In the genomic region with DNA sequence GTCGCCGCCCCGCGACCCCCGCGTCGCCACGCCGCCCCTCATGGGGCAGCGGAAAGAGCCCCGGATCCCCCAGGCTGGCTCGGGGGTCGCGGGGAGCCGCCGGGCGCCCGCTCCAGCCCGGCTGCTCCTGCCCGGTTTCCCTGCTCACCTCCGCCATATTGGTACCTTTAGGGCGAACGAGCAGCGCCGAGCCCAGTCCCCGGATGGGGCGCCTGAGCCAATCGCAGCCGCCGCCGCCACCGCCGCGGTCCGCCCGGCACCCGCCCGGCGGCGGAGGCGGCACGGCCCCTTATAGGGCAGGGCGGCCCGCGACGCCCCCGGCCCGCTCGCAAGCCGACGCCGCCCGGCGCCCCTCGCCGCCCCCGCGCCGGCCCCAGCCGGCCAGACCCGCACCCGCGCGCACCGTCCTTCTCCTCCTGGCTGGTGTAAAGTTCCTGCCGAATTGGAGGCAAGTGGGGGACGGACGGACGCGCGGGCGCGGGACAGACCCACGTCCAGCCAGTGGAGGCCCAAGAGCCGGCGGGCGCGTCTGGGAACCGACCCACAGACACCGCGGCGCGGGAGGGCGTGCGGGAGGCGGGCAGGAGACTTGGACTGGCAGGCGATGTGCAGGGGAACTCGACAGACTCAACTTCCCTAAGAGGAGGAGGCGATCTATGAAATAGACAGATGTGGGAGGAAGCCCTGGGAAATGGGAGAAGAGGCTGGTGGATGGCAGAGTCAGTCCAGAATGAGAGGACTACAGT, we compare ENCODE assay signal across 1 cellular context.
TF ChIP-seq lines count a peak whose summit lies in the region.

A gene with protein sequence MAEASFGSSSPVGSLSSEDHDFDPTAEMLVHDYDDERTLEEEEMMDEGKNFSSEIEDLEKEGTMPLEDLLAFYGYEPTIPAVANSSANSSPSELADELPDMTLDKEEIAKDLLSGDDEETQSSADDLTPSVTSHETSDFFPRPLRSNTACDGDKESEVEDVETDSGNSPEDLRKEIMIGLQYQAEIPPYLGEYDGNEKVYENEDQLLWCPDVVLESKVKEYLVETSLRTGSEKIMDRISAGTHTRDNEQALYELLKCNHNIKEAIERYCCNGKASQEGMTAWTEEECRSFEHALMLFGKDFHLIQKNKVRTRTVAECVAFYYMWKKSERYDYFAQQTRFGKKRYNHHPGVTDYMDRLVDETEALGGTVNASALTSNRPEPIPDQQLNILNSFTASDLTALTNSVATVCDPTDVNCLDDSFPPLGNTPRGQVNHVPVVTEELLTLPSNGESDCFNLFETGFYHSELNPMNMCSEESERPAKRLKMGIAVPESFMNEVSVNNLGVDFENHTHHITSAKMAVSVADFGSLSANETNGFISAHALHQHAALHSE (minus strand): TSS at position 178 of the 746 bp plus-strand sequence. CDS start 21 bp downstream, at position 157.

TF ChIP-seq in K562, 482 proteins besides CTCF, POLR2A, EP300 and RAD21 (continued from another document):
- TF ChIP-seq, protein P1, sequence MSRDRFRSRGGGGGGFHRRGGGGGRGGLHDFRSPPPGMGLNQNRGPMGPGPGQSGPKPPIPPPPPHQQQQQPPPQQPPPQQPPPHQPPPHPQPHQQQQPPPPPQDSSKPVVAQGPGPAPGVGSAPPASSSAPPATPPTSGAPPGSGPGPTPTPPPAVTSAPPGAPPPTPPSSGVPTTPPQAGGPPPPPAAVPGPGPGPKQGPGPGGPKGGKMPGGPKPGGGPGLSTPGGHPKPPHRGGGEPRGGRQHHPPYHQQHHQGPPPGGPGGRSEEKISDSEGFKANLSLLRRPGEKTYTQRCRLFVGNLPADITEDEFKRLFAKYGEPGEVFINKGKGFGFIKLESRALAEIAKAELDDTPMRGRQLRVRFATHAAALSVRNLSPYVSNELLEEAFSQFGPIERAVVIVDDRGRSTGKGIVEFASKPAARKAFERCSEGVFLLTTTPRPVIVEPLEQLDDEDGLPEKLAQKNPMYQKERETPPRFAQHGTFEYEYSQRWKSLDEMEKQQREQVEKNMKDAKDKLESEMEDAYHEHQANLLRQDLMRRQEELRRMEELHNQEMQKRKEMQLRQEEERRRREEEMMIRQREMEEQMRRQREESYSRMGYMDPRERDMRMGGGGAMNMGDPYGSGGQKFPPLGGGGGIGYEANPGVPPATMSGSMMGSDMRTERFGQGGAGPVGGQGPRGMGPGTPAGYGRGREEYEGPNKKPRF (IDR thresholded peaks at IDR 0.05; ENCODE audit: low read depth, low read length), result no peak
- TF ChIP-seq NFYB (IDR thresholded peaks at IDR 0.05; ENCODE audit: extremely low read depth, insufficient read length), result peak; percentile 12
- TF ChIP-seq NFE2L1 (tag; IDR thresholded peaks at IDR 0.05; ENCODE audit: borderline replicate concordance, low read depth), result no peak
- TF ChIP-seq TAF9B (IDR thresholded peaks at IDR 0.05; ENCODE audit: partially characterized antibody), result no peak
- peak; percentile 55 to 74 for TF ChIP-seq E2F6 (IDR thresholded peaks at IDR 0.05; ENCODE audit: borderline replicate concordance in 1 of 2, extremely low read depth in 1 of 2, insufficient read depth in 1 of 2, insufficient read length in 1 of 2, low read depth in 1 of 2, low read length in 1 of 2, poor library complexity in 1 of 2, severe bottlenecking in 1 of 2)
- TF ChIP-seq HDAC8 (tag; IDR thresholded peaks at IDR 0.05), result no peak
- TF ChIP-seq POLR2AphosphoS5 (IDR thresholded peaks at IDR 0.05; ENCODE audit: control insufficient read depth, insufficient read depth, low read depth, low read length), result peak; percentile 53; the same call in 1 of the 2 replicates
- TF ChIP-seq ZNF316 (IDR thresholded peaks at IDR 0.05), result no peak
- 0 out of 2 replicates have a peak, but pooled peaks have one; percentile 15 for TF ChIP-seq HCFC1 (IDR thresholded peaks at IDR 0.05; ENCODE audit: low read depth, low read length)
- peak; percentile 63 for TF ChIP-seq CTBP1 (IDR thresholded peaks at IDR 0.05; ENCODE audit: borderline replicate concordance)
- TF ChIP-seq KAT8 (IDR thresholded peaks at IDR 0.05; ENCODE audit: low read depth), result no peak
- no peak for TF ChIP-seq NFE2 (IDR thresholded peaks at IDR 0.05; ENCODE audit: low read depth)
